In the genomic region with DNA sequence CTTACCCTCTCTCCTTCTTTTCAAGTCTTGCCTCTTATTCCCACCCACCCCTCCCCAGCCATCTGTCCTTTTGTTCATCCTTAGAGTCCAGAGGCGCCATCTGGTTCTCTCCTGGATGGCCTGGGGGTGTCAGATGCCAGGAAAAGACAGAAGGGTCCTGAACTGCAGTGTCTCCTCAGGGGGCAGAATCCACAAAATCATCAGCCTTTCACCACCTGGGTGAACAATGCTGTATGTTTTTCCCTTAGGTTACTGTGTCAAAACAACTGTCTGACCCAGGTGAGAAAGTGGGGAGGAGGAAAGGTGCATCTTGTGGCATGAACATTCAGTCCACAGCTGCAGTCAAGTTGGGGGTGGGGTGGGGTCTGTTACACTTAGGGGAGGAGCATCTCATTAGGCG, we compare ENCODE assay signal across 30 cellular contexts. TPM values are rescaled to one million over a fixed set of nuclear protein-coding genes. Genes with fewer than 3 reads are reported as not detected.
DNase-seq lines count a peak whose midpoint lies in the region; ATAC-seq and TF ChIP-seq lines count a peak whose summit lies in the region.
"Had no signal": no experiment of that assay in that cellular context is flagged by ENCODE, and none has a peak within 500 bp of the region (broad histone marks: within the 10 kb centered on the region; RNA-seq: fewer than 3 reads in every experiment).

No MANE protein-coding gene starts in this region.

- no peak overlapping the region for H3K14ac ChIP-seq in IMR-90 (replicated peaks; ENCODE audit: low read depth, low read length)

- no peaks in the 10 kb centered on the region for H3K27me3 ChIP-seq in IMR-90 (ENCODE audit: control insufficient read depth, insufficient read depth, low read length)
- no peaks in the 10 kb centered on the region for H3K27me3 ChIP-seq in endodermal cell (ENCODE audit: control insufficient read depth, insufficient read depth, low read length, poor library complexity, severe bottlenecking)
- H3K27me3 ChIP-seq: esophagus muscularis mucosa, foreskin keratinocyte, SJCRH30, upper lobe of right lung had no signal

- H3K4me1 Mint-ChIP-seq in endodermal cell: peaks cover 34% of the 10 kb centered on the region
- H3K4me1 Mint-ChIP-seq in activated CD8-positive, alpha-beta memory T cell treated with anti-CD3 and anti-CD28 coated beads, Interleukin-2, amount 10 ng/mL, durations not matched to agents 7 days and 5 days: peaks cover 21% of the 10 kb centered on the region
- H3K4me1 Mint-ChIP-seq: stimulated activated naive B cell treated with anti-CD40 and anti-IgM and Interleukin-4, amounts not matched to agents 10 μg/mL and 1 μg/mL and 100 μg/mL, for 72 hours had no signal

- H2AK9ac ChIP-seq in IMR-90 (replicated peaks; ENCODE audit: low read depth, low read length, poor library complexity): no peak overlapping the region

- no peak overlapping the region for H3K23ac ChIP-seq in IMR-90 (ENCODE audit: low read depth, low read length)

- 0 out of 2 replicates have a peak, but pooled peaks cover 2% of the 10 kb centered on the region for H3K4me1 ChIP-seq in IMR-90 (ENCODE audit: control insufficient read depth, insufficient read depth, low read length)
- H3K4me1 ChIP-seq in endodermal cell (ENCODE audit: control insufficient read depth, insufficient read depth, low read length): peaks cover 13% of the 10 kb centered on the region
- H3K4me1 ChIP-seq: psoas muscle, upper lobe of right lung had no signal

- H3K9ac ChIP-seq in IMR-90 (ENCODE audit: low read depth, low read length) (no peak overlapping the region), endodermal cell (ENCODE audit: extremely low read depth, low read length, poor library complexity, severe bottlenecking) (no peak overlapping the region)

- no peak overlapping the region for H3K56ac ChIP-seq in IMR-90 (ENCODE audit: extremely low read depth, insufficient read depth, low read length)

- H2BK20ac ChIP-seq in IMR-90 (ENCODE audit: low read depth, low read length): no peak overlapping the region

- no peak overlapping the region for H4K8ac ChIP-seq in IMR-90 (ENCODE audit: low read depth in 2 of 2, low read length in 2 of 2)

- no CpG with 5 or more reads among the region's 2 CpGs for WGBS in IMR-90 (ENCODE audit: extremely low coverage in 2 of 2, insufficient read length in 1 of 2), 2 experiments
- 80% methylated on average over 2 of the region's 2 CpGs; no CpG with 5 or more reads in 1 of the 2 experiments for WGBS in endodermal cell (ENCODE audit: insufficient coverage in 1 of 2, insufficient read length in 1 of 2), 2 experiments

- H3K27me3 Mint-ChIP-seq in endodermal cell (ENCODE audit: insufficient read depth): peaks cover 22% of the 10 kb centered on the region
- H3K27me3 Mint-ChIP-seq in activated CD8-positive, alpha-beta memory T cell treated with anti-CD3 and anti-CD28 coated beads, Interleukin-2, amount 10 ng/mL, durations not matched to agents 7 days and 5 days: no peaks in the 10 kb centered on the region
- H3K27me3 Mint-ChIP-seq: activated naive CD8-positive, alpha-beta T cell had no signal

- no peak for ATAC-seq in IMR-90 (ENCODE audit: low read depth)
- no peak for ATAC-seq in activated CD8-positive, alpha-beta memory T cell treated with anti-CD3 and anti-CD28 coated beads, Interleukin-2, amount 10 ng/mL, durations not matched to agents 7 days and 5 days
- ATAC-seq: activated CD4-positive, CD25-positive, alpha-beta regulatory T cell treated with anti-CD3 and anti-CD28 coated beads, Interleukin-2, amount 50 U/mL, for 24 hours; foreskin keratinocyte; HepG2; left lobe of liver; psoas muscle; stimulated activated naive B cell treated with anti-CD40 and anti-IgM and Interleukin-4, amounts not matched to agents 10 μg/mL and 1 μg/mL and 100 μg/mL, for 72 hours; upper lobe of right lung had no signal

- H2AFZ ChIP-seq in IMR-90 (replicated peaks; ENCODE audit: low read length, poor library complexity): no peak overlapping the region

- H3K36me3 ChIP-seq in IMR-90 (ENCODE audit: control insufficient read depth, insufficient read depth, low read length) (no peaks in the 10 kb centered on the region), endodermal cell (ENCODE audit: control insufficient read depth, insufficient read depth, low read length) (no peaks in the 10 kb centered on the region)
- H3K36me3 ChIP-seq: esophagus muscularis mucosa, SJCRH30, upper lobe of right lung had no signal

- H4K91ac ChIP-seq in IMR-90 (ENCODE audit: insufficient read depth, low read depth, low read length): no peak overlapping the region

- H3K4ac ChIP-seq in IMR-90 (ENCODE audit: low read depth, low read length): no peak overlapping the region

- no peak overlapping the region for H3K4me2 ChIP-seq in IMR-90 (ENCODE audit: low read depth, low read length)

- 0 out of 2 replicates have a peak overlapping the region, but pooled peaks have one; percentile 28 for H2AK5ac ChIP-seq in IMR-90 (ENCODE audit: low read depth, low read length)

- no peak overlapping the region for H3K27ac Mint-ChIP-seq in endodermal cell
- H3K27ac Mint-ChIP-seq in activated CD8-positive, alpha-beta memory T cell treated with anti-CD3 and anti-CD28 coated beads, Interleukin-2, amount 10 ng/mL, durations not matched to agents 7 days and 5 days: no peak overlapping the region
- H3K27ac Mint-ChIP-seq: activated naive CD8-positive, alpha-beta T cell; stimulated activated naive B cell treated with anti-CD40 and anti-IgM and Interleukin-4, amounts not matched to agents 10 μg/mL and 1 μg/mL and 100 μg/mL, for 72 hours had no signal

- peaks cover 5% of the 10 kb centered on the region; the same call in 1 of the 2 replicates for H3K9me1 ChIP-seq in IMR-90 (ENCODE audit: insufficient read depth, low read length)

- H2BK5ac ChIP-seq in IMR-90 (ENCODE audit: low read depth, low read length, poor library complexity, severe bottlenecking): no peak overlapping the region

- no peaks in the 10 kb centered on the region for H4K20me1 ChIP-seq in IMR-90 (ENCODE audit: insufficient read depth, low read length)

- intact Hi-C loops in IMR-90 (cut with micrococcal nuclease): loop anchor here (5.0 kb wide), 1 partner anchor 34 kb away; no protein-coding TSS in a partner anchor

- CTCF ChIA-PET in IMR-90 (lab: Yijun Ruan, JAX): no interaction called here
- CTCF ChIA-PET in activated CD8-positive, alpha-beta memory T cell treated with anti-CD3 and anti-CD28 coated beads, Interleukin-2, amount 10 ng/mL, durations not matched to agents 7 days and 5 days (lab: Charles Lee): interaction anchor here (1.4 kb wide), 1 partner anchor 22 kb away, joined by 4 read pairs; no protein-coding TSS in a partner anchor

- no peak for TF ChIP-seq CTCF in IMR-90 (conservative IDR thresholded peaks at IDR 0.05; ENCODE audit: low read depth, low read length)
- TF ChIP-seq CTCF in endodermal cell (conservative IDR thresholded peaks at IDR 0.05): no peak

- H3K36me3 Mint-ChIP-seq in endodermal cell (ENCODE audit: low read depth): no peaks in the 10 kb centered on the region
- H3K36me3 Mint-ChIP-seq in activated CD8-positive, alpha-beta memory T cell treated with anti-CD3 and anti-CD28 coated beads, Interleukin-2, amount 10 ng/mL, durations not matched to agents 7 days and 5 days: peaks cover 2% of the 10 kb centered on the region
- H3K36me3 Mint-ChIP-seq: activated naive CD8-positive, alpha-beta T cell; stimulated activated naive B cell treated with anti-CD40 and anti-IgM and Interleukin-4, amounts not matched to agents 10 μg/mL and 1 μg/mL and 100 μg/mL, for 72 hours had no signal

- no peaks in the 10 kb centered on the region for H3K79me1 ChIP-seq in IMR-90 (ENCODE audit: low read depth in 1 of 2, low read length in 2 of 2)

- H2BK15ac ChIP-seq in IMR-90 (ENCODE audit: low read depth, low read length): no peak overlapping the region

- peak; percentile 90 for DNase-seq in DMS 273 (lab: John Stamatoyannopoulos, UW; ENCODE audit: unreplicated experiment)
- DNase-seq in IMR-90: no peak
- DNase-seq in NCI-H524 treated with DMSO at 0.1 percent for 48 hours (lab: John Stamatoyannopoulos, UW): peak; percentile 93
- peak; percentile 52 for DNase-seq in endodermal cell
- no peak for DNase-seq in AG08396 (ENCODE audit: low spot score)
- no peak for DNase-seq in activated CD8-positive, alpha-beta memory T cell treated with anti-CD3 and anti-CD28 coated beads, Interleukin-2, amount 10 ng/mL, durations not matched to agents 7 days and 5 days
- no peak for DNase-seq in HUDEP-2 (lab: John Stamatoyannopoulos, UW; ENCODE audit: unreplicated experiment in 76 of 76)
- no peak for DNase-seq in SIG-M5 treated with dmso at 0.1 percent for 504 hours (lab: John Stamatoyannopoulos, UW; ENCODE audit: unreplicated experiment)
- DNase-seq: ACHN; activated CD4-positive, alpha-beta T cell treated with anti-CD3 and anti-CD28 coated beads, Interleukin-2, amount 50 U/mL, for 48 hours; activated CD8-positive, alpha-beta memory T cell treated with anti-CD3 and anti-CD28 coated beads, Interleukin-2, amount 50 U/mL, for 4 hours; anterior cingulate cortex; DMS79 treated with DMSO at 0.1 percent for 48 hours; foreskin keratinocyte; MV-4-11; NCI-H187 treated with DMSO at 0.1 percent for 48 hours; NCI-H226; nucleus accumbens; psoas muscle; SJCRH30; stimulated activated CD4-positive, alpha-beta T cell treated with anti-CD3 and anti-CD28 coated beads, Interleukin-4, amount 100 ng/mL, for 4 hours; stimulated activated naive B cell treated with anti-CD40 and anti-IgM and Interleukin-4, amounts not matched to agents 10 μg/mL and 1 μg/mL and 100 μg/mL, for 72 hours; T-helper 1 cell; upper lobe of right lung had no signal

- H3K27ac ChIP-seq in IMR-90 (ENCODE audit: insufficient read depth, low read length): no peak overlapping the region
- peak overlapping the region; percentile 76 for H3K27ac ChIP-seq in endodermal cell (ENCODE audit: low read depth, low read length)
- H3K27ac ChIP-seq: coronary artery, esophagus muscularis mucosa, foreskin keratinocyte, psoas muscle, SJCRH30, upper lobe of right lung had no signal

- BruUV-seq in IMR-90 (replicated peaks; lab: Mats Ljungman, UMichigan): no TSS peak

- POLR2A ChIA-PET in IMR-90 (lab: Charles Lee; ENCODE audit: unreplicated experiment): no interaction called here

- no peak for TF ChIP-seq POLR2A in IMR-90 (IDR thresholded peaks at IDR 0.05; ENCODE audit: low read depth, low read length)

- H3K4me3 Mint-ChIP-seq in endodermal cell: no peak overlapping the region
- H3K4me3 Mint-ChIP-seq in activated CD8-positive, alpha-beta memory T cell treated with anti-CD3 and anti-CD28 coated beads, Interleukin-2, amount 10 ng/mL, durations not matched to agents 7 days and 5 days: no peak overlapping the region
- H3K4me3 Mint-ChIP-seq: activated naive CD8-positive, alpha-beta T cell; stimulated activated naive B cell treated with anti-CD40 and anti-IgM and Interleukin-4, amounts not matched to agents 10 μg/mL and 1 μg/mL and 100 μg/mL, for 72 hours had no signal

- dilution Hi-C loops in IMR-90 (cut with HindIII; ENCODE audit: low sequenced_read_pairs, unreplicated experiment): no loop called here

- H4K5ac ChIP-seq in IMR-90 (ENCODE audit: low read depth, low read length): no peak overlapping the region

- TF ChIP-seq RAD21 in IMR-90 (IDR thresholded peaks at IDR 0.05; ENCODE audit: low read length): no peak

- peaks cover 2% of the 10 kb centered on the region; the same call in 1 of the 2 replicates for H3K9me3 ChIP-seq in IMR-90 (ENCODE audit: control insufficient read depth, insufficient read depth, low read length)
- no peaks in the 10 kb centered on the region for H3K9me3 ChIP-seq in endodermal cell (ENCODE audit: control insufficient read depth, low read length)
- H3K9me3 ChIP-seq: esophagus muscularis mucosa, psoas muscle, SJCRH30, upper lobe of right lung had no signal

- no peak overlapping the region for H3K18ac ChIP-seq in IMR-90 (ENCODE audit: low read depth, low read length)

- H2BK120ac ChIP-seq in IMR-90 (ENCODE audit: low read depth, low read length): no peak overlapping the region

- in situ Hi-C loops in IMR-90 (cut with MboI; ENCODE audit: low sequenced_read_pairs): no loop called here

- H3K9me3 Mint-ChIP-seq in endodermal cell: no peaks in the 10 kb centered on the region
- H3K9me3 Mint-ChIP-seq in activated CD8-positive, alpha-beta memory T cell treated with anti-CD3 and anti-CD28 coated beads, Interleukin-2, amount 10 ng/mL, durations not matched to agents 7 days and 5 days (ENCODE audit: low read depth): no peaks in the 10 kb centered on the region
- H3K9me3 Mint-ChIP-seq: stimulated activated naive B cell treated with anti-CD40 and anti-IgM and Interleukin-4, amounts not matched to agents 10 μg/mL and 1 μg/mL and 100 μg/mL, for 72 hours had no signal

- H3K4me3 ChIP-seq in IMR-90 (ENCODE audit: insufficient read depth, low read depth, low read length): no peak overlapping the region
- no peak overlapping the region for H3K4me3 ChIP-seq in endodermal cell (ENCODE audit: low read length)
- H3K4me3 ChIP-seq: coronary artery, esophagus muscularis mucosa, psoas muscle, SJCRH30, upper lobe of right lung had no signal

RNA-seq across cellular contexts. Expression of a gene that starts 47.9 kb away (rescaled TPM):
- 36.4 and 41.1 TPM in 2 replicates for total RNA-seq in IMR-90 (2012; rRNA removed)
- polyA plus RNA-seq in IMR-90 (2012; rRNA removed): 30.8 and 35.1 TPM in 2 replicates
- 41.7 and 98.8 TPM in 2 replicates for polyA plus RNA-seq in IMR-90 (2012; cell fraction: cytosol; rRNA removed)
- polyA plus RNA-seq in IMR-90 (2012; cell fraction: nucleus; rRNA removed; ENCODE audit: low replicate concordance): 36.3 and 72.0 TPM in 2 replicates
- 10 to 100 TPM; 70.0 to 96.4 TPM for total RNA-seq in endodermal cell
- 154 TPM for polyA plus RNA-seq in endodermal cell (2013, experiment 1 of 2)
- polyA plus RNA-seq in endodermal cell (2013, experiment 2 of 2): 130 TPM
- 100 to 1,000 TPM; 266 to 323 TPM for total RNA-seq in activated CD8-positive, alpha-beta memory T cell treated with anti-CD3 and anti-CD28 coated beads, Interleukin-2, amount 10 ng/mL, durations not matched to agents 7 days and 5 days

Comparison
In these comparisons a context has a peak if more than half of its experiments do, and no peak if none do; other contexts are left out.
1. DNase-seq: peak in DMS 273 (single experiment), NCI-H524 treated with DMSO at 0.1 percent for 48 hours (single experiment) and endodermal cell (single experiment); none in IMR-90 (single experiment), AG08396 (single experiment), activated CD8-positive, alpha-beta memory T cell treated with anti-CD3 and anti-CD28 coated beads, Interleukin-2, amount 10 ng/mL, durations not matched to agents 7 days and 5 days (single experiment), HUDEP-2 (0 of 76) and SIG-M5 treated with dmso at 0.1 percent for 504 hours (single experiment).